Comparison of ENCODE assay signal across 15 cellular contexts in the genomic region with DNA sequence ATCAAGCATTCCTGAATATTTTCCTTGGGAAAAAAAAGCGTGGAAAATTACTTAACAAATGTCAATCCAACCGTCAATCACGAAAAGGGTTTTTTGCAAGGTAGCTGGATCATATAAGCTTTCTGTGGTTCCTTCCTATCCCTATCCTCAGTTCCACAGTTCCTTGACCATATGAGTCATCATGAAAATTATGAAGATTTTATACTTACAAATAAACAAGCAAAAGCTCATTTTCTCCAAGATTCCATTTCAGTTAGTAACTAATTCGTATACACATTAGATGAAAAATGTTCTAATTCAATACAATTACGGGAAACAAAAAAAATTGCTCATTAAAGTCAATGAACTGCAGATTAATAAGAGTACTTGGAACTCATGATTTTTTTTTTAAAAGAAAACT.
DNase-seq lines count a peak whose midpoint lies in the region; TF ChIP-seq lines count a peak whose summit lies in the region.
"Had no signal": no experiment of that assay in that cellular context is flagged by ENCODE, and none has a peak within 500 bp of the region (broad histone marks: within the 10 kb centered on the region; RNA-seq: fewer than 3 reads in every experiment).

No MANE protein-coding gene starts in this region.

- no peaks in the 10 kb centered on the region for H3K27me3 ChIP-seq in SU-DHL-6 (ENCODE audit: low read length)
- H3K27me3 ChIP-seq in fibroblast of lung (ENCODE audit: control insufficient read depth, insufficient read depth, low read length), result no peaks in the 10 kb centered on the region
- H3K27me3 ChIP-seq in esophagus squamous epithelium, result no peaks in the 10 kb centered on the region

- no peaks in the 10 kb centered on the region for H3K9me3 Mint-ChIP-seq in activated T-helper 2 cell treated with anti-CD3 and anti-CD28 coated beads, Interferon-gamma antibody, Interleukin-2, Interleukin-4, amounts not matched to agents 10 μg/mL and 5 μg/mL and 100 μg/mL, durations not matched to agents 14 hours and 24 hours and 36 hours
- H3K9me3 Mint-ChIP-seq: CD4-positive, alpha-beta T cell had no signal

- intact Hi-C loops in esophagus squamous epithelium (cut with DNase I), result loop anchor here (5.0 kb wide), 1 partner anchor 234 kb away; a partner anchor contains a TSS
- intact Hi-C loops in activated T-helper 2 cell treated with anti-CD3 and anti-CD28 coated beads, Interferon-gamma antibody, Interleukin-2, Interleukin-4, amounts not matched to agents 10 μg/mL and 5 μg/mL and 100 μg/mL, durations not matched to agents 14 hours and 24 hours and 36 hours (cut with micrococcal nuclease), result no loop called here

- H4K20me1 ChIP-seq in SU-DHL-6 (ENCODE audit: low read depth, low read length), result no peaks in the 10 kb centered on the region
- no peaks in the 10 kb centered on the region for H4K20me1 ChIP-seq in fibroblast of lung (ENCODE audit: control insufficient read depth, extremely low read depth, insufficient read depth, low read length)

- no peak overlapping the region for H3K27ac Mint-ChIP-seq in activated T-helper 2 cell treated with anti-CD3 and anti-CD28 coated beads, Interferon-gamma antibody, Interleukin-2, Interleukin-4, amounts not matched to agents 10 μg/mL and 5 μg/mL and 100 μg/mL, durations not matched to agents 14 hours and 24 hours and 36 hours
- H3K27ac Mint-ChIP-seq: CD4-positive, alpha-beta T cell had no signal

- H3K4me2 ChIP-seq in SU-DHL-6 (ENCODE audit: low read depth, low read length, poor library complexity, severe bottlenecking) (no peak overlapping the region), fibroblast of lung (ENCODE audit: extremely low read depth, insufficient read depth, low read length) (no peak overlapping the region)

- H3K9me2 ChIP-seq in SU-DHL-6 (replicated peaks; ENCODE audit: insufficient read depth, low read length), result no peaks in the 10 kb centered on the region

- no peaks in the 10 kb centered on the region for H3K36me3 ChIP-seq in SU-DHL-6 (ENCODE audit: low read length)
- H3K36me3 ChIP-seq in fibroblast of lung (ENCODE audit: control insufficient read depth, insufficient read depth, low read length), result no peaks in the 10 kb centered on the region
- H3K36me3 ChIP-seq in esophagus squamous epithelium, result no peaks in the 10 kb centered on the region

- no peaks in the 10 kb centered on the region for H3K4me1 Mint-ChIP-seq in activated T-helper 2 cell treated with anti-CD3 and anti-CD28 coated beads, Interferon-gamma antibody, Interleukin-2, Interleukin-4, amounts not matched to agents 10 μg/mL and 5 μg/mL and 100 μg/mL, durations not matched to agents 14 hours and 24 hours and 36 hours (ENCODE audit: low read depth)

- no peaks in the 10 kb centered on the region for H3K79me2 ChIP-seq in SU-DHL-6 (ENCODE audit: insufficient read depth, low read length)
- no peaks in the 10 kb centered on the region for H3K79me2 ChIP-seq in fibroblast of lung (ENCODE audit: control insufficient read depth, insufficient read depth, low read length)

- H3K36me3 Mint-ChIP-seq in activated T-helper 2 cell treated with anti-CD3 and anti-CD28 coated beads, Interferon-gamma antibody, Interleukin-2, Interleukin-4, amounts not matched to agents 10 μg/mL and 5 μg/mL and 100 μg/mL, durations not matched to agents 14 hours and 24 hours and 36 hours (ENCODE audit: low read depth), result no peaks in the 10 kb centered on the region

- H3F3A ChIP-seq in SU-DHL-6 (ENCODE audit: insufficient read depth), result 0 out of 2 replicates have a peak, but pooled peaks cover 16% of the 10 kb centered on the region

- TF ChIP-seq CTCF in SU-DHL-6 (IDR thresholded peaks at IDR 0.05; ENCODE audit: insufficient read depth, low read length, poor library complexity, severe bottlenecking) (no peak), fibroblast of lung (conservative IDR thresholded peaks at IDR 0.05 in 1 of 2, IDR thresholded peaks at IDR 0.05 in 1 of 2; ENCODE audit: low read depth in 1 of 2, low read length in 2 of 2) (no peak), esophagus squamous epithelium (IDR thresholded peaks at IDR 0.05) (no peak)

- DNase-seq in HCEC 1CT (peak; percentile 53), fibroblast of lung (ENCODE audit: low read depth in 2 of 2) (peak; percentile 21 to 74), AG08395 (ENCODE audit: low spot score) (no peak), esophagus squamous epithelium (lab: John Stamatoyannopoulos, UW) (no peak)
- no peak for DNase-seq in activated T-helper 2 cell treated with anti-CD3 and anti-CD28 coated beads, Interferon-gamma antibody, Interleukin-2, Interleukin-4, amounts not matched to agents 10 μg/mL and 5 μg/mL and 100 μg/mL, durations not matched to agents 14 hours and 24 hours and 36 hours (ENCODE audit: low spot score)
- DNase-seq: ACHN; AML-193; Caco-2; CD4-positive, alpha-beta T cell; GOT3; H7 had no signal

- H3K9ac ChIP-seq in SU-DHL-6 (ENCODE audit: low read length), result no peak overlapping the region
- H3K9ac ChIP-seq in fibroblast of lung (ENCODE audit: insufficient read depth, low read length), result no peak overlapping the region

- no peak overlapping the region for H3K4me3 Mint-ChIP-seq in activated T-helper 2 cell treated with anti-CD3 and anti-CD28 coated beads, Interferon-gamma antibody, Interleukin-2, Interleukin-4, amounts not matched to agents 10 μg/mL and 5 μg/mL and 100 μg/mL, durations not matched to agents 14 hours and 24 hours and 36 hours (ENCODE audit: low read depth)
- H3K4me3 Mint-ChIP-seq: CD4-positive, alpha-beta T cell had no signal

- H3K4me3 ChIP-seq in SU-DHL-6 (ENCODE audit: insufficient read depth, low read length, poor library complexity, severe bottlenecking), result no peak overlapping the region
- H3K4me3 ChIP-seq in fibroblast of lung (replicated peaks in 1 of 4; ENCODE audit: control extremely low read depth in 1 of 4, insufficient read depth in 1 of 4, low read depth in 3 of 4, low read length in 4 of 4), result no peak overlapping the region
- no peak overlapping the region for H3K4me3 ChIP-seq in esophagus squamous epithelium
- H3K4me3 ChIP-seq: K562 had no signal

- H3K27ac ChIP-seq in SU-DHL-6 (ENCODE audit: low read depth, low read length) (peak overlapping the region; percentile 52), fibroblast of lung (ENCODE audit: insufficient read depth, low read length) (peak overlapping the region; percentile 43), esophagus squamous epithelium (no peak overlapping the region)
- H3K27ac ChIP-seq: C4-2B, HL-60 had no signal

- H3K9me3 ChIP-seq in SU-DHL-6 (ENCODE audit: insufficient read depth, low read length) (no peaks in the 10 kb centered on the region), fibroblast of lung (ENCODE audit: control insufficient read depth, insufficient read depth, low read depth, low read length) (no peaks in the 10 kb centered on the region), esophagus squamous epithelium (no peaks in the 10 kb centered on the region)
- H3K9me3 ChIP-seq: Caco-2 had no signal

- no peak for TF ChIP-seq POLR2A in esophagus squamous epithelium (IDR thresholded peaks at IDR 0.05)

- H3K4me1 ChIP-seq in fibroblast of lung (ENCODE audit: control insufficient read depth, extremely low read depth, insufficient read depth, low read length) (peaks cover 5% of the 10 kb centered on the region), esophagus squamous epithelium (no peaks in the 10 kb centered on the region)
- H3K4me1 ChIP-seq: Caco-2 had no signal

- H3K27me3 Mint-ChIP-seq in activated T-helper 2 cell treated with anti-CD3 and anti-CD28 coated beads, Interferon-gamma antibody, Interleukin-2, Interleukin-4, amounts not matched to agents 10 μg/mL and 5 μg/mL and 100 μg/mL, durations not matched to agents 14 hours and 24 hours and 36 hours (ENCODE audit: low read depth), result no peaks in the 10 kb centered on the region

- H2AFZ ChIP-seq in SU-DHL-6 (ENCODE audit: low read depth, low read length, severe bottlenecking) (no peak overlapping the region), fibroblast of lung (ENCODE audit: low read length) (no peak overlapping the region)

- 79 to 90% methylated on average over 5 of the region's 5 CpGs for WGBS in esophagus squamous epithelium, 2 donors

Comparison
In these comparisons a context has a peak if more than half of its experiments do, and no peak if none do; other contexts are left out.
1. DNase-seq: peak in HCEC 1CT (single experiment) and fibroblast of lung (2 of 2); none in AG08395 (single experiment), esophagus squamous epithelium (single experiment) and activated T-helper 2 cell treated with anti-CD3 and anti-CD28 coated beads, Interferon-gamma antibody, Interleukin-2, Interleukin-4, amounts not matched to agents 10 μg/mL and 5 μg/mL and 100 μg/mL, durations not matched to agents 14 hours and 24 hours and 36 hours (single experiment).
2. H3K27ac ChIP-seq: peak in SU-DHL-6 (single experiment) and fibroblast of lung (single experiment); none in esophagus squamous epithelium (0 of 4).